ENCODE assay signal across 22 cellular contexts in the genomic region with DNA sequence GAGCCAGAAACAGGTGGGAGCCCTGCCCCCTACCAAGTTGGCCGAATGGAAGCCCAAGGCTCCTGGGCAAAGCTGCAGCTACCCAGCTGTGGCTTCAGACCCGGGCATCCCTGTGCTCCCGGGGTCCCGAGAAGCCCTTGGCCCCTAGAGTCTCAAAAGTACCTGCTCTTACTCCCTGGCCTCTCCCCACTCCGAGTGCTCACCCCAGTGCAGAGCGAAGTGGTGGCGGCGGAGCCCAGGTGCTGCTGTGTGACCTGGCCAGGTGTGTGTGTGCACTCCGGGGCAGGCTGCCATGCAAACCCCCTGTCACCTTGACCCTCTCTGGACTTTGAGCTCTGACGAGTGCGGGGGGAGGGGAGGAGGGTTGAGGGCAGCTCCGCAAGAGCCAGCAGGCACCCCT.
"Had no signal": no experiment of that assay in that cellular context is flagged by ENCODE, and none has a peak within 500 bp of the region (broad histone marks: within the 10 kb centered on the region; RNA-seq: fewer than 3 reads in every experiment).

No MANE protein-coding gene starts in this region.

- H3K4me1 Mint-ChIP-seq: endodermal cell, natural killer cell, neural crest cell had no signal

- FAIRE-seq: endothelial cell of umbilical vein, pancreas had no signal

- ATAC-seq: foreskin keratinocyte, mucosa of descending colon, natural killer cell, pancreas had no signal

- H3K27me3 Mint-ChIP-seq: progenitor cell of endocrine pancreas had no signal

- H3K4me1 ChIP-seq: colonic mucosa, pancreas, right lobe of liver, spleen, suprapubic skin, tibial artery had no signal

- H3K9me3 ChIP-seq: colonic mucosa, mucosa of descending colon, pancreas, right lobe of liver, spleen, suprapubic skin, tibial artery had no signal

- H3K27ac ChIP-seq: colonic mucosa, foreskin keratinocyte, pancreas, right lobe of liver, spleen, suprapubic skin, tibial artery had no signal

- H3K4me3 Mint-ChIP-seq: endodermal cell, natural killer cell, neural crest cell had no signal

- H3K27ac Mint-ChIP-seq: endodermal cell, natural killer cell, progenitor cell of endocrine pancreas had no signal

- H3K36me3 ChIP-seq: colonic mucosa, pancreas, right lobe of liver, spleen, suprapubic skin, tibial artery had no signal

- H3K4me3 ChIP-seq: colonic mucosa, mucosa of descending colon, pancreas, right lobe of liver, spleen, suprapubic skin, tibial artery had no signal

- H3K27me3 ChIP-seq: colonic mucosa, foreskin keratinocyte, right lobe of liver, spleen, tibial artery had no signal

- DNase-seq: caudate nucleus; colonic mucosa; effector CD4-positive, alpha-beta T cell; endodermal cell; erythroblast; foreskin keratinocyte; mammary epithelial cell; natural killer cell; nucleus accumbens; spleen; stimulated activated CD4-positive, alpha-beta T cell treated with anti-CD3 and anti-CD28 coated beads, Interleukin-15, amount 100 ng/mL, for 24 hours; stimulated activated CD4-positive, alpha-beta T cell treated with anti-CD3 and anti-CD28 coated beads, Interleukin-1b, Interleukin-23, amount 100 ng/mL, for 48 hours; stimulated activated CD4-positive, alpha-beta T cell treated with anti-CD3 and anti-CD28 coated beads, Interleukin-4, amount 100 ng/mL, for 4 hours; stimulated activated naive CD4-positive, alpha-beta T cell had no signal

- H3K36me3 Mint-ChIP-seq: natural killer cell had no signal

- H3K9me3 Mint-ChIP-seq: endodermal cell, natural killer cell, neural crest cell had no signal
